In the genomic region with DNA sequence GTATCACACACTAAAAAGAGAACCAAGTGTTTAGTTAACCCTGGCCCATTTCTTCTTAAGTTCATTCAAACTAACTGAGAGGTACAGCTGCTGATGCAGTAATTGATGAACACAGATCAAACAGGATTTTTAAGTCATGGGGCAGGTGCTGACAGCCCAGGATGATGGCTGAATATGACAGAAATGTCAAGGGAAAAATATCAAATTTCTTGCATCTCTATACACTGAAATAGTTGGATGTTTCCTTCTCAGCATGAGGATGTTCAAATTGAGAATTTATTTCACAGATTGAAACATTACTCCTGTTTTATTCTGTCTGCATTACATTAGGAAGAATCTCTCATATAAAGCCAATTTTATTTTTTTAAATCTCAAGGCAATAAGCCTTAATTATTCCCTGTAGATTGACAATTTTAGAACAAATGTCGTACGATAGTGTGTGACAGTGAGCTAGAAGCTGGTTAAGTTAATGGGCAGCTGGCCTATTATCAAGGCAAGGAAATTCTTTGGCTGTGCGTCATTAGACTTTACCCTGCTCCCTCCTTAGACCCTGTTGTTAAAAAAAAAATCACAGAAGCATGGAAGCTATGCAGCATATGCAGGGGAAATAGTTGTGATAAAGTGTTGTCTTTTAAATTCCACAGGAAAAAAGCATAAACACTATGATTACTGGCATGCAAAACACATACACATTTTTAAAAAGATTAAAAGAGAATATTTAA, we compare ENCODE assay signal across 11 cellular contexts.
DNase-seq lines count a peak whose midpoint lies in the region; ATAC-seq, FAIRE-seq and TF ChIP-seq lines count a peak whose summit lies in the region.
"Had no signal": no experiment of that assay in that cellular context is flagged by ENCODE, and none has a peak within 500 bp of the region (broad histone marks: within the 10 kb centered on the region; RNA-seq: fewer than 3 reads in every experiment).

No MANE protein-coding gene starts in this region.

- no peaks in the 10 kb centered on the region for H3K27me3 ChIP-seq in heart right ventricle
- no peaks in the 10 kb centered on the region for H3K27me3 ChIP-seq in right atrium auricular region

- H3K27ac ChIP-seq in heart right ventricle, result peak overlapping the region in 1 of 10 donors; percentile 6
- peak overlapping the region in 1 of 2 donors; percentile 20 for H3K27ac ChIP-seq in right atrium auricular region
- peak overlapping the region; percentile 95 for H3K27ac ChIP-seq in SK-N-MC

- no peak overlapping the region for H3K27ac Mint-ChIP-seq in activated T-helper 2 cell treated with anti-CD3 and anti-CD28 coated beads, Interferon-gamma antibody, Interleukin-2, Interleukin-4, amounts not matched to agents 10 μg/mL and 5 μg/mL and 100 μg/mL, durations not matched to agents 14 hours and 24 hours and 36 hours
- H3K27ac Mint-ChIP-seq: CD8-positive, alpha-beta T cell; nephron progenitor cell had no signal

- no peak overlapping the region for H3K4me3 Mint-ChIP-seq in activated T-helper 2 cell treated with anti-CD3 and anti-CD28 coated beads, Interferon-gamma antibody, Interleukin-2, Interleukin-4, amounts not matched to agents 10 μg/mL and 5 μg/mL and 100 μg/mL, durations not matched to agents 14 hours and 24 hours and 36 hours (ENCODE audit: low read depth)
- H3K4me3 Mint-ChIP-seq: CD8-positive, alpha-beta T cell; nephron progenitor cell had no signal

- intact Hi-C loops in heart right ventricle (cut with DNase I), result no loop called here
- intact Hi-C loops in activated T-helper 2 cell treated with anti-CD3 and anti-CD28 coated beads, Interferon-gamma antibody, Interleukin-2, Interleukin-4, amounts not matched to agents 10 μg/mL and 5 μg/mL and 100 μg/mL, durations not matched to agents 14 hours and 24 hours and 36 hours (cut with micrococcal nuclease), result no loop called here

- H3K9me3 ChIP-seq in heart right ventricle (peaks cover 0 to 6% (median 0%) of the 10 kb centered on the region in 11 donors), right atrium auricular region (no peaks in the 10 kb centered on the region), SK-N-MC (ENCODE audit: low read depth, low read length) (peaks cover 3% of the 10 kb centered on the region; the same call in 1 of the 2 replicates)

- WGBS in heart right ventricle, 2 donors, result 6 to 13% methylated on average over 3 of the region's 3 CpGs

- DNase-seq in heart right ventricle, result no peak
- no peak for DNase-seq in right atrium auricular region (ENCODE audit: low spot score)
- DNase-seq in SK-N-MC (ENCODE audit: low read depth, low spot score), result peak; percentile 63
- DNase-seq in iPS DF 19.7 (ENCODE audit: low read depth, low spot score), result peak; percentile 38
- peak; percentile 54 for DNase-seq in urothelium cell line (ENCODE audit: low spot score)
- no peak for DNase-seq in activated T-helper 2 cell treated with anti-CD3 and anti-CD28 coated beads, Interferon-gamma antibody, Interleukin-2, Interleukin-4, amounts not matched to agents 10 μg/mL and 5 μg/mL and 100 μg/mL, durations not matched to agents 14 hours and 24 hours and 36 hours (ENCODE audit: low spot score)
- DNase-seq: CD8-positive, alpha-beta T cell; nephron progenitor cell had no signal

- H3K9ac ChIP-seq in SK-N-MC (ENCODE audit: insufficient read length), result peak overlapping the region; percentile 70

- no peak for FAIRE-seq in urothelium cell line (lab: Jason Lieb, UNC)
- FAIRE-seq: K562 had no signal

- no peaks in the 10 kb centered on the region for H3K27me3 Mint-ChIP-seq in activated T-helper 2 cell treated with anti-CD3 and anti-CD28 coated beads, Interferon-gamma antibody, Interleukin-2, Interleukin-4, amounts not matched to agents 10 μg/mL and 5 μg/mL and 100 μg/mL, durations not matched to agents 14 hours and 24 hours and 36 hours (ENCODE audit: low read depth)

- ATAC-seq in heart right ventricle (peak in 6 of 8 donors; percentile 49 to 70 (median 58)), GM21528 (IDR thresholded peaks at IDR 0.05; ENCODE audit: low FRiP score, unreplicated experiment) (no peak), HG03135 (IDR thresholded peaks at IDR 0.05; ENCODE audit: unreplicated experiment) (no peak)
- ATAC-seq: CD8-positive, alpha-beta T cell; K562 had no signal

- no peaks in the 10 kb centered on the region for H3K36me3 ChIP-seq in heart right ventricle
- no peaks in the 10 kb centered on the region for H3K36me3 ChIP-seq in right atrium auricular region
- H3K36me3 ChIP-seq in SK-N-MC (ENCODE audit: insufficient read depth, low read length), result no peaks in the 10 kb centered on the region; the same call in 1 of the 2 replicates

- H3K4me1 Mint-ChIP-seq in activated T-helper 2 cell treated with anti-CD3 and anti-CD28 coated beads, Interferon-gamma antibody, Interleukin-2, Interleukin-4, amounts not matched to agents 10 μg/mL and 5 μg/mL and 100 μg/mL, durations not matched to agents 14 hours and 24 hours and 36 hours (ENCODE audit: low read depth), result no peaks in the 10 kb centered on the region

- TF ChIP-seq CTCF in heart right ventricle (IDR thresholded peaks at IDR 0.05) (no peak), right atrium auricular region (IDR thresholded peaks at IDR 0.05) (no peak)

- H3K36me3 Mint-ChIP-seq in activated T-helper 2 cell treated with anti-CD3 and anti-CD28 coated beads, Interferon-gamma antibody, Interleukin-2, Interleukin-4, amounts not matched to agents 10 μg/mL and 5 μg/mL and 100 μg/mL, durations not matched to agents 14 hours and 24 hours and 36 hours (ENCODE audit: low read depth), result no peaks in the 10 kb centered on the region
- H3K36me3 Mint-ChIP-seq: CD8-positive, alpha-beta T cell had no signal

- H3K9me3 Mint-ChIP-seq in activated T-helper 2 cell treated with anti-CD3 and anti-CD28 coated beads, Interferon-gamma antibody, Interleukin-2, Interleukin-4, amounts not matched to agents 10 μg/mL and 5 μg/mL and 100 μg/mL, durations not matched to agents 14 hours and 24 hours and 36 hours, result no peaks in the 10 kb centered on the region

- H3K4me3 ChIP-seq in heart right ventricle (no peak overlapping the region), right atrium auricular region (no peak overlapping the region), SK-N-MC (peak overlapping the region; percentile 73)
- H3K4me3 ChIP-seq: K562 had no signal

- peaks cover 0 to 27% (median 16%) of the 10 kb centered on the region in 9 donors for H3K4me1 ChIP-seq in heart right ventricle
- peaks cover 0 to 20% of the 10 kb centered on the region in 2 donors for H3K4me1 ChIP-seq in right atrium auricular region

Comparison
In these comparisons a context has a peak if more than half of its experiments do, and no peak if none do; other contexts are left out.
1. ATAC-seq: peak in heart right ventricle (6 of 8); none in GM21528 (single experiment) and HG03135 (single experiment).
2. DNase-seq: peak in SK-N-MC (single experiment), iPS DF 19.7 (single experiment) and urothelium cell line (single experiment); none in heart right ventricle (0 of 2), right atrium auricular region (single experiment) and activated T-helper 2 cell treated with anti-CD3 and anti-CD28 coated beads, Interferon-gamma antibody, Interleukin-2, Interleukin-4, amounts not matched to agents 10 μg/mL and 5 μg/mL and 100 μg/mL, durations not matched to agents 14 hours and 24 hours and 36 hours (single experiment).